20 cellular contexts compared by ENCODE assay signal in genomic region chr17:68401288-68401687, GRCh38. TPM values are rescaled to one million over a fixed set of nuclear protein-coding genes. Genes with fewer than 3 reads are reported as not detected.
DNase-seq lines count a peak whose midpoint lies in the region; ATAC-seq, FAIRE-seq and TF ChIP-seq lines count a peak whose summit lies in the region.
"Had no signal": no experiment of that assay in that cellular context is flagged by ENCODE, and none has a peak within 500 bp of the region (broad histone marks: within the 10 kb centered on the region; RNA-seq: fewer than 3 reads in every experiment).

No MANE protein-coding gene starts in this region.

- no TSS peak for BruUV-seq in HepG2 (replicated peaks; lab: Mats Ljungman, UMichigan)

- H3K27me3 ChIP-seq in HepG2 (ENCODE audit: control insufficient read depth in 1 of 2, insufficient read depth in 2 of 2, low read length in 2 of 2) = no peaks in the 10 kb centered on the region
- no peaks in the 10 kb centered on the region for H3K27me3 ChIP-seq in MG63
- H3K27me3 ChIP-seq: Peyer's patch had no signal

- no peak for TF ChIP-seq POLR2A in HepG2 (IDR thresholded peaks at IDR 0.05; ENCODE audit: insufficient read depth in 1 of 2, low read depth in 2 of 2, low read length in 2 of 2)

- TF ChIP-seq RAD21 in HepG2 (CRISPR knock-in tag; IDR thresholded peaks at IDR 0.05) = no peak

- FAIRE-seq in HepG2 (lab: Jason Lieb, UNC) = no peak
- FAIRE-seq: G401.6, GM12892 had no signal

- no peak overlapping the region for H3K9ac ChIP-seq in HepG2 (ENCODE audit: insufficient read depth, low read depth, low read length)
- H3K9ac ChIP-seq: GM23248 had no signal

- CTCF ChIA-PET in HepG2 (lab: Yijun Ruan, JAX; ENCODE audit: low intra/inter-chr PET ratio, low total read pairs) = no interaction called here

- no peak overlapping the region; a peak in 1 of 6 replicates for H3K4me3 ChIP-seq in HepG2 (replicated peaks in 1 of 3; ENCODE audit: insufficient read depth in 1 of 3, low read depth in 2 of 3, low read length in 3 of 3)
- H3K4me3 ChIP-seq in MG63 = no peak overlapping the region
- H3K4me3 ChIP-seq: GM23248, Peyer's patch had no signal

- peaks cover 6% of the 10 kb centered on the region; the same call in 1 of the 2 replicates for H3K9me3 ChIP-seq in HepG2 (ENCODE audit: low read length)
- peaks cover 3% of the 10 kb centered on the region; the same call in 1 of the 2 replicates for H3K9me3 ChIP-seq in MG63
- H3K9me3 ChIP-seq: Peyer's patch had no signal

- no peak for ATAC-seq in activated T-helper 17 cell treated with anti-CD3 and anti-CD28 coated beads, Interleukin-2, amount 50 U/mL, for 72 hours (replicated peaks)
- no peak for ATAC-seq in HepG2
- no peak for ATAC-seq in HG03097 (IDR thresholded peaks at IDR 0.05; ENCODE audit: low FRiP score, unreplicated experiment)
- ATAC-seq: CD8-positive, alpha-beta T cell had no signal

- H3K27ac ChIP-seq in HepG2 (ENCODE audit: extremely low read length, insufficient read depth, low read length) = no peak overlapping the region
- H3K27ac ChIP-seq: 22Rv1, GM23248, Peyer's patch had no signal

- H3K4me2 ChIP-seq in HepG2 (ENCODE audit: low read depth, low read length) = peak overlapping the region; percentile 14; the same call in 1 of the 2 replicates

- 94% methylated on average over 7 of the region's 7 CpGs for WGBS in HepG2 (ENCODE audit: low lambda C conversion rate)

- POLR2A ChIA-PET in HepG2 (lab: Yijun Ruan, JAX) = interaction anchor here (1.2 kb wide), 2 partner anchors 18 to 153 kb away, joined by 3 to 4 read pairs; partner anchors contain the start of gene AMZ2

- in situ Hi-C loops in HepG2 (cut with HindIII; ENCODE audit: extremely low pct_ligation_motif_present, low pct_unique_long_range_greater_than_20kb) = no loop called here

- H3K36me3 ChIP-seq in HepG2 (replicated peaks in 1 of 2; ENCODE audit: control insufficient read depth in 1 of 2, insufficient read depth in 2 of 2, low read length in 2 of 2) = no peaks in the 10 kb centered on the region; a peak in 1 of 5 replicates
- H3K36me3 ChIP-seq in MG63 = no peaks in the 10 kb centered on the region
- H3K36me3 ChIP-seq: Peyer's patch had no signal

- TF ChIP-seq CTCF in HepG2 (CRISPR knock-in tag; IDR thresholded peaks at IDR 0.05) (no peak), GM20000 (IDR thresholded peaks at IDR 0.05; ENCODE audit: extremely low read depth, missing control alignments) (no peak)

- peaks cover 33% of the 10 kb centered on the region for H3K4me1 Mint-ChIP-seq in activated CD4-positive, alpha-beta T cell treated with anti-CD3 and anti-CD28 coated beads, Interleukin-2, amount 10 ng/mL, durations not matched to agents 24 days and 14 days
- H3K4me1 Mint-ChIP-seq in activated T-helper 17 cell treated with anti-CD3 and anti-CD28 coated beads, Interleukin-2, amount 50 U/mL, for 72 hours = peaks cover 26% of the 10 kb centered on the region

- no peaks in the 10 kb centered on the region for H4K20me1 ChIP-seq in HepG2 (ENCODE audit: insufficient read depth, low read length)

- no peak for DNase-seq in activated CD4-positive, alpha-beta T cell treated with anti-CD3 and anti-CD28 coated beads, Interleukin-2, amount 10 ng/mL, durations not matched to agents 24 days and 14 days
- DNase-seq in activated CD4-positive, alpha-beta T cell treated with anti-CD3 and anti-CD28 coated beads for 1 hour = no peak
- DNase-seq in HepG2 (ENCODE audit: low spot score) = no peak
- DNase-seq in ureter (ENCODE audit: low spot score) = peak; percentile 27
- DNase-seq in MG63 = no peak
- DNase-seq in GM20000 (ENCODE audit: low spot score) = no peak
- DNase-seq: C1 segment of cervical spinal cord; CD8-positive, alpha-beta T cell; GM23248; HCEC 1CT; NCI-H1694; NCI-H2081; NCI-H2171 treated with DMSO at 0.1 percent for 48 hours; NCI-H524 treated with DMSO at 0.1 percent for 48 hours; Peyer's patch had no signal

- peaks cover 17% of the 10 kb centered on the region for H3K36me3 Mint-ChIP-seq in activated CD4-positive, alpha-beta T cell treated with anti-CD3 and anti-CD28 coated beads, Interleukin-2, amount 10 ng/mL, durations not matched to agents 24 days and 14 days (ENCODE audit: low read depth)
- H3K36me3 Mint-ChIP-seq in activated T-helper 17 cell treated with anti-CD3 and anti-CD28 coated beads, Interleukin-2, amount 50 U/mL, for 72 hours (ENCODE audit: low read depth) = peaks cover 5% of the 10 kb centered on the region

- H3K4me3 Mint-ChIP-seq in activated CD4-positive, alpha-beta T cell treated with anti-CD3 and anti-CD28 coated beads, Interleukin-2, amount 10 ng/mL, durations not matched to agents 24 days and 14 days = no peak overlapping the region
- no peak overlapping the region for H3K4me3 Mint-ChIP-seq in activated T-helper 17 cell treated with anti-CD3 and anti-CD28 coated beads, Interleukin-2, amount 50 U/mL, for 72 hours
- H3K4me3 Mint-ChIP-seq: CD8-positive, alpha-beta T cell had no signal

- TF ChIP-seq EP300 in HepG2 (IDR thresholded peaks at IDR 0.05; ENCODE audit: low read depth in 2 of 2, low read length in 2 of 2) = no peak
- TF ChIP-seq EP300 in HepG2 (CRISPR knock-in tag; IDR thresholded peaks at IDR 0.05; ENCODE audit: borderline replicate concordance) = no peak

- peaks cover 11% of the 10 kb centered on the region for H3K9me3 Mint-ChIP-seq in activated CD4-positive, alpha-beta T cell treated with anti-CD3 and anti-CD28 coated beads, Interleukin-2, amount 10 ng/mL, durations not matched to agents 24 days and 14 days
- H3K9me3 Mint-ChIP-seq in activated T-helper 17 cell treated with anti-CD3 and anti-CD28 coated beads, Interleukin-2, amount 50 U/mL, for 72 hours = no peaks in the 10 kb centered on the region

- H3K79me2 ChIP-seq in HepG2 (ENCODE audit: insufficient read depth, low read length) = no peaks in the 10 kb centered on the region

- peaks cover 42% of the 10 kb centered on the region for H3K4me1 ChIP-seq in HepG2 (ENCODE audit: insufficient read depth, low read length)

- no peak overlapping the region for H2AFZ ChIP-seq in HepG2 (ENCODE audit: low read length)
- H2AFZ ChIP-seq: GM23248 had no signal

- intact Hi-C loops in activated CD4-positive, alpha-beta T cell treated with anti-CD3 and anti-CD28 coated beads, Interleukin-2, amount 10 ng/mL, durations not matched to agents 24 days and 14 days (cut with micrococcal nuclease) = loop anchor here (2.0 to 5.0 kb wide), 3 partner anchors 36 to 108 kb away; no protein-coding TSS in a partner anchor
- intact Hi-C loops in HepG2 (cut with micrococcal nuclease; ENCODE audit: unreplicated experiment) = no loop called here

- no peaks in the 10 kb centered on the region for H3K27me3 Mint-ChIP-seq in activated CD4-positive, alpha-beta T cell treated with anti-CD3 and anti-CD28 coated beads, Interleukin-2, amount 10 ng/mL, durations not matched to agents 24 days and 14 days
- no peaks in the 10 kb centered on the region for H3K27me3 Mint-ChIP-seq in activated T-helper 17 cell treated with anti-CD3 and anti-CD28 coated beads, Interleukin-2, amount 50 U/mL, for 72 hours

- H3K27ac Mint-ChIP-seq in activated CD4-positive, alpha-beta T cell treated with anti-CD3 and anti-CD28 coated beads, Interleukin-2, amount 10 ng/mL, durations not matched to agents 24 days and 14 days = peak overlapping the region; percentile 55
- H3K27ac Mint-ChIP-seq in activated T-helper 17 cell treated with anti-CD3 and anti-CD28 coated beads, Interleukin-2, amount 50 U/mL, for 72 hours = peak overlapping the region; percentile 47
- H3K27ac Mint-ChIP-seq: CD8-positive, alpha-beta T cell had no signal

TF ChIP-seq in HepG2, 621 proteins besides CTCF, POLR2A, EP300 and RAD21:
- TF ChIP-seq ZNF652 (CRISPR knock-in tag; IDR thresholded peaks at IDR 0.05; ENCODE audit: borderline replicate concordance, low read depth) (no peak), ZNF605 (CRISPR knock-in tag; IDR thresholded peaks at IDR 0.05) (0 out of 2 replicates have a peak, but pooled peaks have one; percentile 3), GATAD1 (CRISPR knock-in tag; IDR thresholded peaks at IDR 0.05) (no peak), SMAD3 (CRISPR knock-in tag; IDR thresholded peaks at IDR 0.05) (no peak)

RNA-seq across cellular contexts. Expression of gene WIPI1, which starts 56.0 kb away (rescaled TPM):
- 9.1 and 9.5 TPM in 2 replicates for total RNA-seq in activated CD4-positive, alpha-beta T cell treated with anti-CD3 and anti-CD28 coated beads, Interleukin-2, amount 10 ng/mL, durations not matched to agents 24 days and 14 days
- 10 to 100 TPM in 1 of 2 donors, 1 to 10 TPM in 1; 8.6 to 25.6 TPM for total RNA-seq in activated T-helper 17 cell treated with anti-CD3 and anti-CD28 coated beads, Interleukin-2, amount 50 U/mL, for 72 hours
- total RNA-seq in HepG2 (2016; rRNA removed; fragmentation: Illumina TruSeq; extraction: Trizol) (27.1 and 29.4 TPM in 2 replicates), ureter (43.6 TPM)
- 42.3 and 43.2 TPM in 2 replicates for total RNA-seq in HepG2 (2016; cell fraction: cytosol; rRNA removed; fragmentation: Illumina TruSeq; extraction: Trizol; ENCODE audit: low read depth)
- 26.8 and 26.9 TPM in 2 replicates for total RNA-seq in HepG2 (2016; cell fraction: insoluble cytoplasmic fraction; rRNA removed; fragmentation: Illumina TruSeq; extraction: Trizol)
- 52.2 and 60.9 TPM in 2 replicates for total RNA-seq in HepG2 (2016; cell fraction: membrane; rRNA removed; fragmentation: Illumina TruSeq; extraction: Trizol)
- 20.0 and 20.6 TPM in 2 replicates for total RNA-seq in HepG2 (2016; cell fraction: nucleus; rRNA removed; fragmentation: Illumina TruSeq; extraction: Trizol)
- polyA plus RNA-seq in HepG2 (2011; rRNA removed) = 135 and 141 TPM in 2 replicates
- 141 and 148 TPM in 2 replicates for polyA plus RNA-seq in HepG2 (2011; cell fraction: cytosol; rRNA removed)
- 91.7 and 99.3 TPM in 2 replicates for polyA plus RNA-seq in HepG2 (2011; cell fraction: nucleus; rRNA removed)
- 48.1 and 57.2 TPM in 2 replicates for polyA plus RNA-seq in HepG2 (2012)
- 45.3 and 47.3 TPM in 2 replicates for polyA plus RNA-seq in HepG2 (2016; cell fraction: cytosol; fragmentation: Illumina TruSeq; extraction: Trizol; ENCODE audit: low read depth)
- polyA plus RNA-seq in HepG2 (2016; cell fraction: insoluble cytoplasmic fraction; fragmentation: Illumina TruSeq; extraction: Trizol; ENCODE audit: low read depth) = 33.2 and 35.9 TPM in 2 replicates
- 57.1 and 57.2 TPM in 2 replicates for polyA plus RNA-seq in HepG2 (2016; cell fraction: membrane; fragmentation: Illumina TruSeq; extraction: Trizol; ENCODE audit: low read depth)
- polyA plus RNA-seq in HepG2 (2016; cell fraction: nucleus; fragmentation: Illumina TruSeq; extraction: Trizol; ENCODE audit: insufficient read depth, low read depth) = 21.9 and 35.2 TPM in 2 replicates
- 18.4 and 144 TPM in 2 replicates for polyA minus RNA-seq in HepG2 (2011; rRNA and poly(A)+ RNA removed; ENCODE audit: low replicate concordance)
- 64.7 and 68.0 TPM in 2 replicates for polyA minus RNA-seq in HepG2 (2011; cell fraction: cytosol; rRNA and poly(A)+ RNA removed)
- 130 and 135 TPM in 2 replicates for polyA minus RNA-seq in HepG2 (2011; cell fraction: nucleus; rRNA and poly(A)+ RNA removed)
- 10.4 and 29.6 TPM in 2 replicates for total RNA-seq in MG63 (2014; rRNA removed; shearing (Covaris generic); ENCODE audit: low replicate concordance)
